Comparison of ENCODE assay signal across 19 cellular contexts in genomic region chr17:10278218-10278617, GRCh38.
A peak's percentile ranks its signal among the peaks of the same experiment; 100 is the strongest.
DNase-seq lines count a peak whose midpoint lies in the region; TF ChIP-seq lines count a peak whose summit lies in the region.
"Had no signal": no experiment of that assay in that cellular context is flagged by ENCODE, and none has a peak within 500 bp of the region (broad histone marks: within the 10 kb centered on the region; RNA-seq: fewer than 3 reads in every experiment).

No MANE protein-coding gene starts in this region.

- peak overlapping the region; percentile 58 for H3K4me2 ChIP-seq in fibroblast of lung (ENCODE audit: extremely low read depth, insufficient read depth, low read length)
- H3K4me2 ChIP-seq in smooth muscle cell = peak overlapping the region; percentile 72

- H2AFZ ChIP-seq in fibroblast of lung (ENCODE audit: low read length) = no peak overlapping the region
- peak overlapping the region; percentile 75 for H2AFZ ChIP-seq in smooth muscle cell (ENCODE audit: low read depth)

- H3K27me3 ChIP-seq in MG63 = peaks cover 5% of the 10 kb centered on the region; the same call in 1 of the 2 replicates
- H3K27me3 ChIP-seq in fibroblast of lung (ENCODE audit: control insufficient read depth, insufficient read depth, low read length) = no peaks in the 10 kb centered on the region
- no peaks in the 10 kb centered on the region for H3K27me3 ChIP-seq in smooth muscle cell (ENCODE audit: low read depth)
- H3K27me3 ChIP-seq: Peyer's patch, transverse colon had no signal

- no peak for DNase-seq in activated naive CD4-positive, alpha-beta T cell treated with anti-CD3 and anti-CD28 coated beads, Interleukin-2, amount 10 ng/mL, durations not matched to agents 7 days and 5 days
- no peak for DNase-seq in activated naive CD4-positive, alpha-beta T cell treated with anti-CD3 and anti-CD28 coated beads for 36 hours
- DNase-seq in MG63 = peak; percentile 40
- DNase-seq in fibroblast of lung (ENCODE audit: low read depth in 2 of 2) = no peak
- DNase-seq in smooth muscle cell (lab: John Stamatoyannopoulos, UW; ENCODE audit: unreplicated experiment) = no peak
- no peak for DNase-seq in epidermal melanocyte (ENCODE audit: insufficient read length, low spot score)
- DNase-seq in NCI-H146 treated with DMSO at 0.1 percent for 48 hours (lab: John Stamatoyannopoulos, UW; ENCODE audit: unreplicated experiment) = no peak
- no peak for DNase-seq in T-helper 9 cell
- DNase-seq: activated CD4-positive, alpha-beta T cell treated with anti-CD3 and anti-CD28 coated beads, Interleukin-2, amount 50 U/mL, for 48 hours; activated naive CD4-positive, alpha-beta T cell treated with anti-CD3 and anti-CD28 coated beads, Interleukin-2, amount 50 U/mL, for 16 hours; CD4-positive, CD25-positive, alpha-beta regulatory T cell; NCI-H2081 treated with DMSO at 0.1 percent for 48 hours; NCI-H526; Peyer's patch; stimulated activated CD4-positive, alpha-beta T cell treated with anti-CD3 and anti-CD28 coated beads, Interleukin-15, amount 100 ng/mL, for 24 hours; stimulated activated naive CD4-positive, alpha-beta T cell; transverse colon had no signal

- H3K27ac Mint-ChIP-seq in activated naive CD4-positive, alpha-beta T cell treated with anti-CD3 and anti-CD28 coated beads, Interleukin-2, amount 10 ng/mL, durations not matched to agents 7 days and 5 days = peak overlapping the region; percentile 22
- H3K27ac Mint-ChIP-seq in activated naive CD4-positive, alpha-beta T cell treated with anti-CD3 and anti-CD28 coated beads for 36 hours = no peak overlapping the region
- H3K27ac Mint-ChIP-seq: CD4-positive, CD25-positive, alpha-beta regulatory T cell had no signal

- H3K9ac ChIP-seq in fibroblast of lung (ENCODE audit: insufficient read depth, low read length) (no peak overlapping the region), smooth muscle cell (ENCODE audit: low read depth) (no peak overlapping the region)

- WGBS in smooth muscle cell (ENCODE audit: low lambda C conversion rate) = 30% methylated on average over 3 of the region's 3 CpGs

- H3K36me3 ChIP-seq in MG63 = no peaks in the 10 kb centered on the region
- no peaks in the 10 kb centered on the region for H3K36me3 ChIP-seq in fibroblast of lung (ENCODE audit: control insufficient read depth, insufficient read depth, low read length)
- no peaks in the 10 kb centered on the region for H3K36me3 ChIP-seq in smooth muscle cell (ENCODE audit: low read depth)
- H3K36me3 ChIP-seq: gastroesophageal sphincter, Peyer's patch, prostate gland, transverse colon had no signal

- H3K4me3 Mint-ChIP-seq in activated naive CD4-positive, alpha-beta T cell treated with anti-CD3 and anti-CD28 coated beads, Interleukin-2, amount 10 ng/mL, durations not matched to agents 7 days and 5 days = no peak overlapping the region
- H3K4me3 Mint-ChIP-seq in activated naive CD4-positive, alpha-beta T cell treated with anti-CD3 and anti-CD28 coated beads for 36 hours = no peak overlapping the region

- no peaks in the 10 kb centered on the region for H3K79me2 ChIP-seq in fibroblast of lung (ENCODE audit: control insufficient read depth, insufficient read depth, low read length)
- no peaks in the 10 kb centered on the region for H3K79me2 ChIP-seq in smooth muscle cell (ENCODE audit: low read depth)

- CTCF ChIA-PET in activated naive CD4-positive, alpha-beta T cell treated with anti-CD3 and anti-CD28 coated beads, Interleukin-2, amount 10 ng/mL, durations not matched to agents 7 days and 5 days (lab: Charles Lee) = no interaction called here
- CTCF ChIA-PET in activated naive CD4-positive, alpha-beta T cell treated with anti-CD3 and anti-CD28 coated beads for 36 hours (lab: Charles Lee) = interaction anchor here (0.6 kb wide), 1 partner anchor 171 kb away, joined by 3 read pairs; no protein-coding TSS in a partner anchor

- no peaks in the 10 kb centered on the region for H3F3A ChIP-seq in smooth muscle cell (ENCODE audit: low read depth)

- intact Hi-C loops in activated naive CD4-positive, alpha-beta T cell treated with anti-CD3 and anti-CD28 coated beads for 36 hours (cut with micrococcal nuclease) = no loop called here

- H3K27me3 Mint-ChIP-seq in activated naive CD4-positive, alpha-beta T cell treated with anti-CD3 and anti-CD28 coated beads, Interleukin-2, amount 10 ng/mL, durations not matched to agents 7 days and 5 days = no peaks in the 10 kb centered on the region
- no peaks in the 10 kb centered on the region for H3K27me3 Mint-ChIP-seq in activated naive CD4-positive, alpha-beta T cell treated with anti-CD3 and anti-CD28 coated beads for 36 hours (ENCODE audit: low read depth)
- H3K27me3 Mint-ChIP-seq: CD4-positive, CD25-positive, alpha-beta regulatory T cell had no signal

- no peak overlapping the region for H3K27ac ChIP-seq in fibroblast of lung (ENCODE audit: insufficient read depth, low read length)
- H3K27ac ChIP-seq in smooth muscle cell (ENCODE audit: low read depth) = no peak overlapping the region
- H3K27ac ChIP-seq: gastroesophageal sphincter, Peyer's patch, prostate gland, transverse colon had no signal

- H4K20me1 ChIP-seq in fibroblast of lung (ENCODE audit: control insufficient read depth, extremely low read depth, insufficient read depth, low read length) = no peaks in the 10 kb centered on the region
- H4K20me1 ChIP-seq in smooth muscle cell (ENCODE audit: low read depth) = no peaks in the 10 kb centered on the region

- H3K9me3 Mint-ChIP-seq in activated naive CD4-positive, alpha-beta T cell treated with anti-CD3 and anti-CD28 coated beads, Interleukin-2, amount 10 ng/mL, durations not matched to agents 7 days and 5 days = no peaks in the 10 kb centered on the region
- H3K9me3 Mint-ChIP-seq in activated naive CD4-positive, alpha-beta T cell treated with anti-CD3 and anti-CD28 coated beads for 36 hours = no peaks in the 10 kb centered on the region

- peak overlapping the region; percentile 32 for H3K4me3 ChIP-seq in MG63
- H3K4me3 ChIP-seq in fibroblast of lung (replicated peaks in 1 of 4; ENCODE audit: control extremely low read depth in 1 of 4, insufficient read depth in 1 of 4, low read depth in 3 of 4, low read length in 4 of 4) = peak overlapping the region in 2 of 4 experiments; percentile 11 to 51
- H3K4me3 ChIP-seq in smooth muscle cell = no peak overlapping the region
- H3K4me3 ChIP-seq: gastroesophageal sphincter, prostate gland, transverse colon had no signal

- H3K9me3 ChIP-seq in MG63 (0 out of 2 replicates have a peak, but pooled peaks cover 3% of the 10 kb centered on the region), fibroblast of lung (ENCODE audit: control insufficient read depth, insufficient read depth, low read depth, low read length) (no peaks in the 10 kb centered on the region), smooth muscle cell (replicated peaks; ENCODE audit: low read depth) (no peaks in the 10 kb centered on the region)
- H3K9me3 ChIP-seq: gastroesophageal sphincter, Peyer's patch, prostate gland, transverse colon had no signal

- no peaks in the 10 kb centered on the region for H3K36me3 Mint-ChIP-seq in activated naive CD4-positive, alpha-beta T cell treated with anti-CD3 and anti-CD28 coated beads, Interleukin-2, amount 10 ng/mL, durations not matched to agents 7 days and 5 days
- no peaks in the 10 kb centered on the region for H3K36me3 Mint-ChIP-seq in activated naive CD4-positive, alpha-beta T cell treated with anti-CD3 and anti-CD28 coated beads for 36 hours (ENCODE audit: low read depth)
- H3K36me3 Mint-ChIP-seq: CD4-positive, CD25-positive, alpha-beta regulatory T cell had no signal

- no peaks in the 10 kb centered on the region for H3K4me1 Mint-ChIP-seq in activated naive CD4-positive, alpha-beta T cell treated with anti-CD3 and anti-CD28 coated beads, Interleukin-2, amount 10 ng/mL, durations not matched to agents 7 days and 5 days
- H3K4me1 Mint-ChIP-seq in activated naive CD4-positive, alpha-beta T cell treated with anti-CD3 and anti-CD28 coated beads for 36 hours (ENCODE audit: low read depth) = no peaks in the 10 kb centered on the region

- H3K4me1 ChIP-seq in fibroblast of lung (ENCODE audit: control insufficient read depth, extremely low read depth, insufficient read depth, low read length) (no peaks in the 10 kb centered on the region), smooth muscle cell (ENCODE audit: low read depth) (peaks cover 5% of the 10 kb centered on the region)
- H3K4me1 ChIP-seq: gastroesophageal sphincter, Peyer's patch, prostate gland, transverse colon had no signal

- no peak for TF ChIP-seq CTCF in fibroblast of lung (conservative IDR thresholded peaks at IDR 0.05 in 1 of 2, IDR thresholded peaks at IDR 0.05 in 1 of 2; ENCODE audit: low read depth in 1 of 2, low read length in 2 of 2)
- no peak for TF ChIP-seq CTCF in smooth muscle cell (IDR thresholded peaks at IDR 0.05; ENCODE audit: borderline replicate concordance, insufficient read depth, poor library complexity, severe bottlenecking)
